19 cellular contexts compared by ENCODE assay signal in genomic region chr3:168570404-168571173, GRCh38.
DNase-seq lines count a peak whose midpoint lies in the region; ATAC-seq, FAIRE-seq and TF ChIP-seq lines count a peak whose summit lies in the region.
"Had no signal": no experiment of that assay in that cellular context is flagged by ENCODE, and none has a peak within 500 bp of the region (broad histone marks: within the 10 kb centered on the region; RNA-seq: fewer than 3 reads in every experiment).

No MANE protein-coding gene starts in this region.

- H4K5ac ChIP-seq in IMR-90 (ENCODE audit: low read depth, low read length) (no peak overlapping the region), H1 (ENCODE audit: insufficient read length, low read depth, low read length) (no peak overlapping the region)

- TF ChIP-seq POLR2A in IMR-90 (IDR thresholded peaks at IDR 0.05; ENCODE audit: low read depth, low read length), result no peak
- TF ChIP-seq POLR2A in H1 (IDR thresholded peaks at IDR 0.05; ENCODE audit: control extremely low read depth in 1 of 2, low read depth in 2 of 2, low read length in 2 of 2), result no peak
- no peak for TF ChIP-seq POLR2A in right lobe of liver (IDR thresholded peaks at IDR 0.05)

- DNase-seq in DMS53 (lab: John Stamatoyannopoulos, UW), result peak; percentile 18
- DNase-seq in DMS53 treated with DMSO at 0.1 percent for 48 hours (lab: John Stamatoyannopoulos, UW; ENCODE audit: unreplicated experiment), result no peak
- peak; percentile 0 for DNase-seq in IMR-90
- no peak for DNase-seq in H1 (ENCODE audit: low read depth in 1 of 2, low spot score in 2 of 2)
- no peak for DNase-seq in right lobe of liver
- no peak for DNase-seq in NCI-H1694 treated with DMSO at 0.1 percent for 48 hours (lab: John Stamatoyannopoulos, UW)
- no peak for DNase-seq in NCI-H2227 treated with DMSO at 0.1 percent for 48 hours (lab: John Stamatoyannopoulos, UW)
- DNase-seq: CD4-positive, alpha-beta memory T cell; GM23248; HFFc6 had no signal

- H2BK20ac ChIP-seq in IMR-90 (ENCODE audit: low read depth, low read length), result no peak overlapping the region
- no peak overlapping the region for H2BK20ac ChIP-seq in H1 (ENCODE audit: low read length)

- no peaks in the 10 kb centered on the region for H3K36me3 ChIP-seq in IMR-90 (ENCODE audit: control insufficient read depth, insufficient read depth, low read length)
- no peaks in the 10 kb centered on the region; a peak in 1 of 8 replicates for H3K36me3 ChIP-seq in H1 (ENCODE audit: control insufficient read depth in 2 of 4, insufficient read depth in 4 of 4, low read length in 3 of 4)
- no peaks in the 10 kb centered on the region for H3K36me3 ChIP-seq in right lobe of liver
- H3K36me3 ChIP-seq: BLaER1 had no signal

- intact Hi-C loops in IMR-90 (cut with micrococcal nuclease) (no loop called here), right lobe of liver (cut with DNase I) (no loop called here)

- H3K27ac ChIP-seq in IMR-90 (ENCODE audit: insufficient read depth, low read length) (no peak overlapping the region), H1 (ENCODE audit: low read depth, low read length) (no peak overlapping the region), right lobe of liver (peak overlapping the region in 2 of 3 donors; percentile 2 to 62)
- H3K27ac ChIP-seq: 22Rv1, BLaER1, GM23248 had no signal

- TF ChIP-seq CTCF in IMR-90 (conservative IDR thresholded peaks at IDR 0.05; ENCODE audit: low read depth, low read length) (no peak), H1 (IDR thresholded peaks at IDR 0.05; ENCODE audit: control extremely low read depth in 1 of 3, insufficient read depth in 1 of 3, low read depth in 1 of 3, low read length in 3 of 3) (no peak), right lobe of liver (IDR thresholded peaks at IDR 0.05) (no peak)

- H3K27me3 ChIP-seq in IMR-90 (ENCODE audit: control insufficient read depth, insufficient read depth, low read length) (no peaks in the 10 kb centered on the region), H1 (replicated peaks in 1 of 4; ENCODE audit: control insufficient read depth in 3 of 4, extremely low read depth in 1 of 4, insufficient read depth in 3 of 4, low read length in 3 of 4) (no peaks in the 10 kb centered on the region), right lobe of liver (no peaks in the 10 kb centered on the region)
- H3K27me3 ChIP-seq: BLaER1 had no signal

- H2AK5ac ChIP-seq in IMR-90 (ENCODE audit: low read depth, low read length) (no peak overlapping the region), H1 (ENCODE audit: low read depth, low read length) (no peak overlapping the region)

- H3K23ac ChIP-seq in IMR-90 (ENCODE audit: low read depth, low read length) (no peak overlapping the region), H1 (ENCODE audit: insufficient read length) (no peak overlapping the region)

- H3K4me3 ChIP-seq in IMR-90 (ENCODE audit: insufficient read depth, low read depth, low read length) (no peak overlapping the region), H1 (ENCODE audit: extremely low read depth in 1 of 4, insufficient read depth in 2 of 4, low read depth in 3 of 4, low read length in 4 of 4) (no peak overlapping the region), right lobe of liver (no peak overlapping the region)
- H3K4me3 ChIP-seq: BLaER1, GM23248, K562 had no signal

- H3K79me1 ChIP-seq in IMR-90 (ENCODE audit: low read depth in 1 of 2, low read length in 2 of 2) (no peaks in the 10 kb centered on the region), H1 (ENCODE audit: low read depth, low read length) (no peaks in the 10 kb centered on the region)

- H2BK15ac ChIP-seq in IMR-90 (ENCODE audit: low read depth, low read length) (no peak overlapping the region), H1 (ENCODE audit: low read length) (no peak overlapping the region)

- no peak overlapping the region for H2BK12ac ChIP-seq in H1 (ENCODE audit: low read depth, low read length)

- no peak overlapping the region for H3K14ac ChIP-seq in IMR-90 (replicated peaks; ENCODE audit: low read depth, low read length)
- no peak overlapping the region for H3K14ac ChIP-seq in H1 (ENCODE audit: insufficient read length)

- H3K23me2 ChIP-seq in H1 (ENCODE audit: low read depth, low read length), result no peaks in the 10 kb centered on the region; the same call in 1 of the 2 replicates

- no CpG with 5 or more reads among the region's 2 CpGs for WGBS in IMR-90 (ENCODE audit: extremely low coverage in 2 of 2, insufficient read length in 1 of 2), 2 experiments
- WGBS in H1 (ENCODE audit: extremely low coverage in 1 of 2, insufficient coverage in 1 of 2, insufficient read length in 1 of 2, insufficient replicate concordance in 2 of 2, low coverage in 1 of 2, low lambda C conversion rate in 2 of 2, missing lambda C conversion rate in 1 of 2), 2 experiments, result 96% methylated on average over 2 of the region's 2 CpGs; no CpG with 5 or more reads in 1 of the 2 experiments
- WGBS in right lobe of liver (ENCODE audit: insufficient coverage, low coverage, low lambda C conversion rate, missing lambda C conversion rate), result 30% methylated on average over 2 of the region's 2 CpGs

- no peaks in the 10 kb centered on the region for H4K20me1 ChIP-seq in IMR-90 (ENCODE audit: insufficient read depth, low read length)
- H4K20me1 ChIP-seq in H1 (replicated peaks in 1 of 2; ENCODE audit: control insufficient read depth in 1 of 2, insufficient read depth in 2 of 2, low read length in 2 of 2), result no peaks in the 10 kb centered on the region
- H4K20me1 ChIP-seq: BLaER1 had no signal

- TF ChIP-seq EP300 in H1 (IDR thresholded peaks at IDR 0.05; ENCODE audit: borderline replicate concordance in 1 of 2, low read depth in 2 of 2, low read length in 2 of 2), result no peak

- H3K9ac ChIP-seq in IMR-90 (ENCODE audit: low read depth, low read length) (no peak overlapping the region), H1 (replicated peaks in 1 of 4; ENCODE audit: extremely low read depth in 1 of 4, low read depth in 3 of 4, low read length in 3 of 4) (no peak overlapping the region)
- H3K9ac ChIP-seq: BLaER1, GM23248 had no signal

- BruUV-seq in IMR-90 (replicated peaks; lab: Mats Ljungman, UMichigan), result no TSS peak

- no peak overlapping the region for H3K18ac ChIP-seq in IMR-90 (ENCODE audit: low read depth, low read length)
- no peak overlapping the region for H3K18ac ChIP-seq in H1 (ENCODE audit: extremely low read depth, low read length)

- no peaks in the 10 kb centered on the region for H3K79me2 ChIP-seq in H1 (ENCODE audit: control insufficient read depth in 1 of 2, insufficient read depth in 2 of 2, low read length in 2 of 2)

- FAIRE-seq in H1 (lab: Jason Lieb, UNC), result peak; percentile 28
- FAIRE-seq: G401.6, GM12891, GM18507, H54, K562 had no signal

- H2BK5ac ChIP-seq in IMR-90 (ENCODE audit: low read depth, low read length, poor library complexity, severe bottlenecking), result no peak overlapping the region
- no peak overlapping the region for H2BK5ac ChIP-seq in H1 (ENCODE audit: low read depth, low read length)

- ATAC-seq in IMR-90 (ENCODE audit: low read depth), result peak; percentile 64
- ATAC-seq in right lobe of liver, result peak; percentile 68 to 81 (median 73)
- ATAC-seq in HG03469 (IDR thresholded peaks at IDR 0.05; ENCODE audit: unreplicated experiment), result no peak
- ATAC-seq: HCT116, K562 had no signal

- no peak overlapping the region for H4K8ac ChIP-seq in IMR-90 (ENCODE audit: low read depth in 2 of 2, low read length in 2 of 2)
- no peak overlapping the region for H4K8ac ChIP-seq in H1 (ENCODE audit: extremely low read depth, insufficient read depth, low read length)

- H3K9me3 ChIP-seq in IMR-90 (ENCODE audit: control insufficient read depth, insufficient read depth, low read length) (no peaks in the 10 kb centered on the region), H1 (ENCODE audit: insufficient read depth in 2 of 2, low read depth in 1 of 2, low read length in 1 of 2) (no peaks in the 10 kb centered on the region), right lobe of liver (no peaks in the 10 kb centered on the region)
- H3K9me3 ChIP-seq: BLaER1 had no signal

- H2AFZ ChIP-seq in IMR-90 (replicated peaks; ENCODE audit: low read length, poor library complexity) (no peak overlapping the region), H1 (ENCODE audit: low read length) (no peak overlapping the region)
- H2AFZ ChIP-seq: GM23248 had no signal

- in situ Hi-C loops in IMR-90 (cut with MboI; ENCODE audit: low sequenced_read_pairs), result no loop called here

- no peak overlapping the region for H3K4ac ChIP-seq in IMR-90 (ENCODE audit: low read depth, low read length)
- H3K4ac ChIP-seq in H1 (replicated peaks; ENCODE audit: insufficient read length, low read depth, low read length), result no peak overlapping the region

- H2AK9ac ChIP-seq in IMR-90 (replicated peaks; ENCODE audit: low read depth, low read length, poor library complexity), result no peak overlapping the region

- no peaks in the 10 kb centered on the region for H3K9me1 ChIP-seq in IMR-90 (ENCODE audit: insufficient read depth, low read length)

- POLR2A ChIA-PET in IMR-90 (lab: Charles Lee; ENCODE audit: unreplicated experiment) (no interaction called here), H1 (lab: Charles Lee; ENCODE audit: partially characterized antibody) (no interaction called here)

- H4K91ac ChIP-seq in IMR-90 (ENCODE audit: insufficient read depth, low read depth, low read length) (no peak overlapping the region), H1 (replicated peaks; ENCODE audit: insufficient read length, low read length) (no peak overlapping the region)

- H3K4me2 ChIP-seq in IMR-90 (ENCODE audit: low read depth, low read length) (no peak overlapping the region), H1 (ENCODE audit: insufficient read depth in 1 of 2, low read depth in 2 of 2, low read length in 2 of 2) (no peak overlapping the region)
- H3K4me2 ChIP-seq: BLaER1 had no signal

- no peak for TF ChIP-seq RAD21 in IMR-90 (IDR thresholded peaks at IDR 0.05; ENCODE audit: low read length)
- TF ChIP-seq RAD21 in H1 (IDR thresholded peaks at IDR 0.05 in 1 of 2, conservative IDR thresholded peaks at IDR 0.05 in 1 of 2; ENCODE audit: low read depth in 2 of 2, low read length in 2 of 2), result no peak

- H3K4me1 ChIP-seq in IMR-90 (ENCODE audit: control insufficient read depth, insufficient read depth, low read length) (no peaks in the 10 kb centered on the region), H1 (replicated peaks in 1 of 4; ENCODE audit: control insufficient read depth in 3 of 4, insufficient read depth in 4 of 4, low read length in 3 of 4) (no peaks in the 10 kb centered on the region), right lobe of liver (peaks cover 0 to 13% (median 4%) of the 10 kb centered on the region in 4 donors)
- H3K4me1 ChIP-seq: BLaER1 had no signal

- CTCF ChIA-PET in IMR-90 (lab: Yijun Ruan, JAX) (no interaction called here), H1 (lab: Charles Lee; ENCODE audit: partially characterized antibody) (interaction anchor here (0.5 to 0.7 kb wide), 3 partner anchors 10 to 359 kb away, joined by 3 to 5 read pairs (median 4); no protein-coding TSS in a partner anchor)

- H2BK120ac ChIP-seq in IMR-90 (ENCODE audit: low read depth, low read length), result no peak overlapping the region
- H2BK120ac ChIP-seq in H1 (replicated peaks; ENCODE audit: low read depth, low read length), result no peak overlapping the region

- dilution Hi-C loops in IMR-90 (cut with HindIII; ENCODE audit: low sequenced_read_pairs, unreplicated experiment), result no loop called here

- H3K56ac ChIP-seq in IMR-90 (ENCODE audit: extremely low read depth, insufficient read depth, low read length) (no peak overlapping the region), H1 (replicated peaks; ENCODE audit: insufficient read length, low read depth, low read length) (no peak overlapping the region)

TF ChIP-seq in H1, 55 proteins besides CTCF, POLR2A, EP300 and RAD21 (continues in another document):
- TF ChIP-seq NRF1 (IDR thresholded peaks at IDR 0.05; ENCODE audit: low read depth, low read length), result no peak

Comparison
In these comparisons a context has a peak if more than half of its experiments do, and no peak if none do; other contexts are left out.
1. DNase-seq: peak in DMS53 (single experiment) and IMR-90 (single experiment); none in DMS53 treated with DMSO at 0.1 percent for 48 hours (single experiment), H1 (0 of 2), right lobe of liver (0 of 3), NCI-H1694 treated with DMSO at 0.1 percent for 48 hours (single experiment) and NCI-H2227 treated with DMSO at 0.1 percent for 48 hours (single experiment).
2. H3K27ac ChIP-seq: peak in right lobe of liver (2 of 3); none in IMR-90 (single experiment) and H1 (single experiment).